In the genomic region with DNA sequence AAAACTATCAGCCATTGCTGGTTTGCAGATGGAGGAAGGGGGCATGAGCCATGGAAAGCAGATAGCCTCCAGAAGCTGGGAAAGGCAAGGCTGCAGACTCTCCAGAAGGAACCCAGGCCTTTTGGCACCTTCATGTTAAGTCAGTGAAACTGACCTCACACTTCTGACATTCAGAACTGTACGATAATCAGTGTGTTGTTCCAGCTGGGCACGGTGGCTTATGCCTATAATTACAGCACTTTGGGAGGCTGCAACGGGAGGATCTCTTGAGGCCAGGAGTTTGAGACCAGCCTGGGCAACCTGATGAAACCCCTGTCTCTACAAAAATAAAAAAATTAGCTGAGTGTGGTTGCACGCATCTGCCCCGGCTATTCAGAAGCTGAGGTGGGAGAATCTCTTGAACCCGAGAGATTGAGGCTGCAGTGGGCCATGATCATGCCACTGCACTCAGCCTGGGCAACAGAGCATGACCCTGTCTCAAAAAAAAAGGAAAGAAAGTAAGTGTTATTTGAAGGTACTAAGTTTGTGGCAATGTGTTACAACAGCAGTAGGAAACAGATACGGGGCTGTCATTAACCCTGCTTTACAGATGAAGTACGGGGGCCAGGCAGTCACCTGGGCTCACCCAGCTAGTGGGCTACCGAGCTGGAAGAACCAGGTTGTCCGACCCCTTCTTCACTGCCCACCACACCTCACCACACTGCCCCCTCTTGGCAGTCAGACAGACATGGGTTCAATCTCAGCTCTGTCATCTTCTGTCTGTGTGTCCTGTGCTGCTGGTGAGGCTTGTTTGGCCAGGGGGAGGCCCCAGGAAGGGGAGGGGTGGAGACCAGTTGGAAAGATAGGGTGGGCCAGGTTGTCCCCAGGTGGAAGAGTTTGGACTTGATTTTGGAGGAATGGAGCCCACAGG, we compare ENCODE assay signal across 12 cellular contexts. TPM values are rescaled to one million over a fixed set of nuclear protein-coding genes. Genes with fewer than 3 reads are reported as not detected.
A peak's percentile ranks its signal among the peaks of the same experiment; 100 is the strongest.
DNase-seq lines count a peak whose midpoint lies in the region; ATAC-seq and TF ChIP-seq lines count a peak whose summit lies in the region.
"Had no signal": no experiment of that assay in that cellular context is flagged by ENCODE, and none has a peak within 500 bp of the region (broad histone marks: within the 10 kb centered on the region; RNA-seq: fewer than 3 reads in every experiment).

No MANE protein-coding gene starts in this region.

- H3K4me1 Mint-ChIP-seq in activated CD4-positive, alpha-beta T cell treated with anti-CD3 and anti-CD28 coated beads, Interleukin-2, amount 10 ng/mL, durations not matched to agents 24 days and 14 days = peaks cover 8% of the 10 kb centered on the region

- no peak overlapping the region for H2BK20ac ChIP-seq in IMR-90 (ENCODE audit: low read depth, low read length)

- no peak overlapping the region for H3K14ac ChIP-seq in IMR-90 (replicated peaks; ENCODE audit: low read depth, low read length)

- DNase-seq in IMR-90 (no peak), body of pancreas (no peak), testis (no peak), cerebellum (ENCODE audit: low spot score) (no peak)
- DNase-seq in activated CD4-positive, alpha-beta T cell treated with anti-CD3 and anti-CD28 coated beads, Interleukin-2, amount 10 ng/mL, durations not matched to agents 24 days and 14 days = no peak
- no peak for DNase-seq in effector memory CD4-positive, alpha-beta T cell
- DNase-seq: hippocampal formation, MV-4-11, NCI-H345 had no signal

- H3K36me3 Mint-ChIP-seq in activated CD4-positive, alpha-beta T cell treated with anti-CD3 and anti-CD28 coated beads, Interleukin-2, amount 10 ng/mL, durations not matched to agents 24 days and 14 days (ENCODE audit: low read depth) = no peaks in the 10 kb centered on the region

- H3K27ac ChIP-seq in IMR-90 (ENCODE audit: insufficient read depth, low read length) (no peak overlapping the region), body of pancreas (peak overlapping the region in 3 of 4 donors; percentile 73 to 81 (median 77)), muscle layer of colon (ENCODE audit: low read depth, low read length) (peak overlapping the region; percentile 74), testis (peak overlapping the region; percentile 34 to 77)
- no peak overlapping the region for H3K27ac ChIP-seq in effector memory CD4-positive, alpha-beta T cell (ENCODE audit: insufficient read depth, low read length, poor library complexity, severe bottlenecking)

- CTCF ChIA-PET in IMR-90 (lab: Yijun Ruan, JAX) = no interaction called here

- H3K9me3 Mint-ChIP-seq in activated CD4-positive, alpha-beta T cell treated with anti-CD3 and anti-CD28 coated beads, Interleukin-2, amount 10 ng/mL, durations not matched to agents 24 days and 14 days = no peaks in the 10 kb centered on the region
- H3K9me3 Mint-ChIP-seq: memory B cell had no signal

- peaks cover 34% of the 10 kb centered on the region for H3K9me1 ChIP-seq in IMR-90 (ENCODE audit: insufficient read depth, low read length)

- in situ Hi-C loops in IMR-90 (cut with MboI; ENCODE audit: low sequenced_read_pairs) = no loop called here

- peaks cover 43 to 89% of the 10 kb centered on the region in 2 experiments for H3K79me1 ChIP-seq in IMR-90 (ENCODE audit: low read depth in 1 of 2, low read length in 2 of 2)

- H3K4me3 ChIP-seq in IMR-90 (ENCODE audit: insufficient read depth, low read depth, low read length) (no peak overlapping the region), body of pancreas (no peak overlapping the region), muscle layer of colon (ENCODE audit: low read depth in 1 of 2, low read length in 2 of 2) (no peak overlapping the region), testis (no peak overlapping the region)
- H3K4me3 ChIP-seq in effector memory CD4-positive, alpha-beta T cell (ENCODE audit: insufficient read depth, low read depth, low read length, poor library complexity, severe bottlenecking) = no peak overlapping the region

- H4K20me1 ChIP-seq in IMR-90 (ENCODE audit: insufficient read depth, low read length) = peaks cover 21% of the 10 kb centered on the region

- H3K27me3 ChIP-seq in IMR-90 (ENCODE audit: control insufficient read depth, insufficient read depth, low read length) (no peaks in the 10 kb centered on the region), body of pancreas (no peaks in the 10 kb centered on the region), muscle layer of colon (ENCODE audit: control insufficient read depth in 1 of 2, insufficient read depth in 2 of 2, low read length in 2 of 2) (no peaks in the 10 kb centered on the region), testis (no peaks in the 10 kb centered on the region)
- no peaks in the 10 kb centered on the region for H3K27me3 ChIP-seq in effector memory CD4-positive, alpha-beta T cell (replicated peaks; ENCODE audit: control insufficient read depth, insufficient read depth, low read length, poor library complexity, severe bottlenecking)

- POLR2A ChIA-PET in IMR-90 (lab: Charles Lee; ENCODE audit: unreplicated experiment) = no interaction called here

- no peak overlapping the region for H3K4me3 Mint-ChIP-seq in activated CD4-positive, alpha-beta T cell treated with anti-CD3 and anti-CD28 coated beads, Interleukin-2, amount 10 ng/mL, durations not matched to agents 24 days and 14 days
- H3K4me3 Mint-ChIP-seq: memory B cell had no signal

- no peak overlapping the region for H3K4ac ChIP-seq in IMR-90 (ENCODE audit: low read depth, low read length)

- H3K4me1 ChIP-seq in IMR-90 (ENCODE audit: control insufficient read depth, insufficient read depth, low read length) (peaks cover 41% of the 10 kb centered on the region), body of pancreas (peaks cover 83% of the 10 kb centered on the region), muscle layer of colon (ENCODE audit: insufficient read depth, low read length) (peaks cover 96% of the 10 kb centered on the region), testis (peaks cover 98% of the 10 kb centered on the region)
- no peaks in the 10 kb centered on the region for H3K4me1 ChIP-seq in effector memory CD4-positive, alpha-beta T cell (ENCODE audit: control insufficient read depth, insufficient read depth, low read length, poor library complexity, severe bottlenecking)

- no peak overlapping the region for H2BK5ac ChIP-seq in IMR-90 (ENCODE audit: low read depth, low read length, poor library complexity, severe bottlenecking)

- no peaks in the 10 kb centered on the region for H3K36me3 ChIP-seq in IMR-90 (ENCODE audit: control insufficient read depth, insufficient read depth, low read length)
- no peaks in the 10 kb centered on the region for H3K36me3 ChIP-seq in body of pancreas (replicated peaks in 1 of 2; ENCODE audit: insufficient read depth in 1 of 2, low read depth in 2 of 2)
- no peaks in the 10 kb centered on the region for H3K36me3 ChIP-seq in muscle layer of colon (ENCODE audit: insufficient read depth, low read length)
- H3K36me3 ChIP-seq in testis (ENCODE audit: low read depth, missing control alignments) = no peaks in the 10 kb centered on the region
- H3K36me3 ChIP-seq in effector memory CD4-positive, alpha-beta T cell (ENCODE audit: control insufficient read depth, insufficient read depth, low read length) = no peaks in the 10 kb centered on the region

- H2AK9ac ChIP-seq in IMR-90 (replicated peaks; ENCODE audit: low read depth, low read length, poor library complexity) = peak overlapping the region; percentile 23

- H3K9me3 ChIP-seq in IMR-90 (ENCODE audit: control insufficient read depth, insufficient read depth, low read length) (no peaks in the 10 kb centered on the region), body of pancreas (no peaks in the 10 kb centered on the region), muscle layer of colon (ENCODE audit: low read length) (no peaks in the 10 kb centered on the region), testis (no peaks in the 10 kb centered on the region)
- H3K9me3 ChIP-seq in effector memory CD4-positive, alpha-beta T cell (ENCODE audit: control insufficient read depth, low read length) = no peaks in the 10 kb centered on the region

- no peak overlapping the region for H3K4me2 ChIP-seq in IMR-90 (ENCODE audit: low read depth, low read length)

- no peak overlapping the region for H4K8ac ChIP-seq in IMR-90 (ENCODE audit: low read depth in 2 of 2, low read length in 2 of 2)

- no peak for ATAC-seq in IMR-90 (ENCODE audit: low read depth)
- no peak for ATAC-seq in body of pancreas
- no peak for ATAC-seq in HG03432 (IDR thresholded peaks at IDR 0.05; ENCODE audit: unreplicated experiment)

- H2AFZ ChIP-seq in IMR-90 (replicated peaks; ENCODE audit: low read length, poor library complexity) = no peak overlapping the region

- H3K9ac ChIP-seq in IMR-90 (ENCODE audit: low read depth, low read length) (no peak overlapping the region), muscle layer of colon (ENCODE audit: low read length) (no peak overlapping the region)

- no peak overlapping the region for H4K91ac ChIP-seq in IMR-90 (ENCODE audit: insufficient read depth, low read depth, low read length)

- TF ChIP-seq POLR2A in IMR-90 (IDR thresholded peaks at IDR 0.05; ENCODE audit: low read depth, low read length) (no peak), body of pancreas (IDR thresholded peaks at IDR 0.05) (no peak), testis (IDR thresholded peaks at IDR 0.05) (no peak)

- no peak overlapping the region for H3K27ac Mint-ChIP-seq in activated CD4-positive, alpha-beta T cell treated with anti-CD3 and anti-CD28 coated beads, Interleukin-2, amount 10 ng/mL, durations not matched to agents 24 days and 14 days
- H3K27ac Mint-ChIP-seq: memory B cell had no signal

- no peak overlapping the region for H2BK15ac ChIP-seq in IMR-90 (ENCODE audit: low read depth, low read length)

- no peak overlapping the region for H2BK120ac ChIP-seq in IMR-90 (ENCODE audit: low read depth, low read length)

- H3K27me3 Mint-ChIP-seq in activated CD4-positive, alpha-beta T cell treated with anti-CD3 and anti-CD28 coated beads, Interleukin-2, amount 10 ng/mL, durations not matched to agents 24 days and 14 days = no peaks in the 10 kb centered on the region

- TF ChIP-seq RAD21 in IMR-90 (IDR thresholded peaks at IDR 0.05; ENCODE audit: low read length) = no peak

- H4K5ac ChIP-seq in IMR-90 (ENCODE audit: low read depth, low read length) = no peak overlapping the region

- no peak overlapping the region for H3K23ac ChIP-seq in IMR-90 (ENCODE audit: low read depth, low read length)

- TF ChIP-seq CTCF in IMR-90 (conservative IDR thresholded peaks at IDR 0.05; ENCODE audit: low read depth, low read length) (no peak), body of pancreas (IDR thresholded peaks at IDR 0.05) (no peak), testis (IDR thresholded peaks at IDR 0.05) (no peak)

- H3K18ac ChIP-seq in IMR-90 (ENCODE audit: low read depth, low read length) = no peak overlapping the region

- dilution Hi-C loops in IMR-90 (cut with HindIII; ENCODE audit: low sequenced_read_pairs, unreplicated experiment) = no loop called here

- intact Hi-C loops in IMR-90 (cut with micrococcal nuclease) = no loop called here
- intact Hi-C loops in body of pancreas (cut with DNase I) = no loop called here
- intact Hi-C loops in testis (cut with DNase I; ENCODE audit: low total_unique reads) = no loop called here
- intact Hi-C loops in activated CD4-positive, alpha-beta T cell treated with anti-CD3 and anti-CD28 coated beads, Interleukin-2, amount 10 ng/mL, durations not matched to agents 24 days and 14 days (cut with micrococcal nuclease) = no loop called here

- WGBS in IMR-90 (ENCODE audit: extremely low coverage in 2 of 2, insufficient read length in 1 of 2), 2 experiments = 100% methylated on average over 1 of the region's 10 CpGs; no CpG with 5 or more reads in 1 of the 2 experiments
- 66 to 73% methylated on average over 9 to 10 of the region's 10 CpGs for WGBS in body of pancreas, 2 donors
- WGBS in testis, 2 donors = 71 to 82% methylated on average over 10 of the region's 10 CpGs

- H3K56ac ChIP-seq in IMR-90 (ENCODE audit: extremely low read depth, insufficient read depth, low read length) = no peak overlapping the region

- H2AK5ac ChIP-seq in IMR-90 (ENCODE audit: low read depth, low read length) = no peak overlapping the region

- BruUV-seq in IMR-90 (replicated peaks; lab: Mats Ljungman, UMichigan) = no TSS peak

RNA-seq across cellular contexts. Expression of a gene that starts 18.3 kb away (rescaled TPM):
- total RNA-seq in IMR-90 (2012; rRNA removed) (9.0 and 10.6 TPM in 2 replicates), body of pancreas (10 to 100 TPM in 1 of 2 donors, 1 to 10 TPM in 1; 8.6 to 19.4 TPM), testis (100 to 1,000 TPM; 107 to 218 TPM), cerebellum (22.0 TPM)
- polyA plus RNA-seq in IMR-90 (2012; rRNA removed) (8.6 and 9.1 TPM in 2 replicates), testis (ENCODE audit: insufficient read depth, low read depth, low replicate concordance) (55.3 TPM)
- polyA plus RNA-seq in IMR-90 (2012; cell fraction: cytosol; rRNA removed) = 5.5 and 6.1 TPM in 2 replicates
- polyA plus RNA-seq in IMR-90 (2012; cell fraction: nucleus; rRNA removed; ENCODE audit: low replicate concordance) = 5.5 and 7.2 TPM in 2 replicates
- 0.36 and 0.63 TPM in 2 replicates for total RNA-seq in activated CD4-positive, alpha-beta T cell treated with anti-CD3 and anti-CD28 coated beads, Interleukin-2, amount 10 ng/mL, durations not matched to agents 24 days and 14 days

Comparison
In these comparisons a context has a peak if more than half of its experiments do, and no peak if none do; other contexts are left out.
1. H3K27ac ChIP-seq: peak in body of pancreas (3 of 4), muscle layer of colon (single experiment) and testis (2 of 2); none in IMR-90 (single experiment) and effector memory CD4-positive, alpha-beta T cell (single experiment).